Comparison of ENCODE assay signal across 8 cellular contexts in genomic region chr7:40015790-40016296, GRCh38.
DNase-seq lines count a peak whose midpoint lies in the region; ATAC-seq and TF ChIP-seq lines count a peak whose summit lies in the region.

No MANE protein-coding gene starts in this region.

- no peak for TF ChIP-seq POLR2A in esophagus squamous epithelium (IDR thresholded peaks at IDR 0.05)

- TF ChIP-seq CTCF in mammary epithelial cell (conservative IDR thresholded peaks at IDR 0.05 in 1 of 2, IDR thresholded peaks at IDR 0.05 in 1 of 2; ENCODE audit: extremely low read depth in 1 of 2, insufficient read depth in 1 of 2, low read depth in 1 of 2, low read length in 2 of 2), result no peak
- TF ChIP-seq CTCF in esophagus squamous epithelium (IDR thresholded peaks at IDR 0.05), result no peak
- no peak for TF ChIP-seq CTCF in tibial artery (IDR thresholded peaks at IDR 0.05)

- in situ Hi-C loops in mammary epithelial cell (cut with MboI; ENCODE audit: low sequenced_read_pairs in 2 of 2), result no loop called here

- ATAC-seq in GM18520 (IDR thresholded peaks at IDR 0.05; ENCODE audit: unreplicated experiment) (peak; percentile 85), HG02885 (IDR thresholded peaks at IDR 0.05; ENCODE audit: poor library complexity, unreplicated experiment) (peak; percentile 91)
- ATAC-seq in natural killer cell treated with Interleukin-12 subunit alpha and Interleukin-12 subunit beta and Interleukin-15 and Interleukin-18, amount 100 ng/mL, for 72 hours, result peak in 1 of 2 donors; percentile 49

- H3K36me3 Mint-ChIP-seq in natural killer cell treated with Interleukin-12 subunit alpha and Interleukin-12 subunit beta and Interleukin-15 and Interleukin-18, amount 100 ng/mL, for 72 hours, result no peaks in the 10 kb centered on the region

- no peak overlapping the region for H3K4me3 ChIP-seq in mammary epithelial cell (replicated peaks in 1 of 3; ENCODE audit: insufficient read depth in 1 of 3, low read depth in 2 of 3, low read length in 3 of 3)
- H3K4me3 ChIP-seq in esophagus squamous epithelium, result no peak overlapping the region
- no peak overlapping the region for H3K4me3 ChIP-seq in tibial artery

- DNase-seq in Ammon's horn (ENCODE audit: low spot score) (peak; percentile 56), NCI-H2107 treated with DMSO at 0.1 percent for 48 hours (lab: John Stamatoyannopoulos, UW; ENCODE audit: unreplicated experiment) (peak; percentile 21), mammary epithelial cell (peak; percentile 39), esophagus squamous epithelium (lab: John Stamatoyannopoulos, UW) (no peak), tibial artery (no peak)
- DNase-seq in natural killer cell treated with Interleukin-12 subunit alpha and Interleukin-12 subunit beta and Interleukin-15 and Interleukin-18, amount 100 ng/mL, for 72 hours (ENCODE audit: low spot score), result no peak

- no peak overlapping the region for H2AFZ ChIP-seq in mammary epithelial cell (ENCODE audit: low read depth, low read length)

- WGBS in mammary epithelial cell (ENCODE audit: low coverage, missing lambda C conversion rate), result 48% methylated on average over 4 of the region's 4 CpGs
- WGBS in esophagus squamous epithelium, 2 donors, result 22 to 31% methylated on average over 4 of the region's 4 CpGs

- no TSS peak for BruUV-seq in mammary epithelial cell (replicated peaks; lab: Mats Ljungman, UMichigan)

- H3K27me3 Mint-ChIP-seq in natural killer cell treated with Interleukin-12 subunit alpha and Interleukin-12 subunit beta and Interleukin-15 and Interleukin-18, amount 100 ng/mL, for 72 hours, result no peaks in the 10 kb centered on the region

- CTCF ChIA-PET in mammary epithelial cell (lab: Charles Lee; ENCODE audit: low non-redundant PET), result no interaction called here

- H3K27ac ChIP-seq in mammary epithelial cell (ENCODE audit: insufficient read depth, low read depth, low read length), result no peak overlapping the region
- H3K27ac ChIP-seq in esophagus squamous epithelium, result no peak overlapping the region
- no peak overlapping the region for H3K27ac ChIP-seq in tibial artery

- H3K27me3 ChIP-seq in mammary epithelial cell (ENCODE audit: insufficient read depth, low read length) (no peaks in the 10 kb centered on the region), esophagus squamous epithelium (no peaks in the 10 kb centered on the region), tibial artery (no peaks in the 10 kb centered on the region)

- H3K9me3 ChIP-seq in mammary epithelial cell (replicated peaks; ENCODE audit: insufficient read depth, low read length) (no peaks in the 10 kb centered on the region), esophagus squamous epithelium (no peaks in the 10 kb centered on the region), tibial artery (no peaks in the 10 kb centered on the region)

- H3K27ac Mint-ChIP-seq in natural killer cell treated with Interleukin-12 subunit alpha and Interleukin-12 subunit beta and Interleukin-15 and Interleukin-18, amount 100 ng/mL, for 72 hours, result peak overlapping the region; percentile 3 to 26

- no peak overlapping the region for H3K9ac ChIP-seq in mammary epithelial cell (ENCODE audit: insufficient read depth, low read length)

- no peak overlapping the region for H3K4me2 ChIP-seq in mammary epithelial cell (ENCODE audit: insufficient read depth, low read depth, low read length)

- H3K36me3 ChIP-seq in mammary epithelial cell (ENCODE audit: insufficient read depth, low read length) (peaks cover 7% of the 10 kb centered on the region), esophagus squamous epithelium (peaks cover 0 to 36% (median 0%) of the 10 kb centered on the region in 3 donors), tibial artery (peaks cover 0 to 11% (median 9%) of the 10 kb centered on the region in 3 donors)

- H3K4me3 Mint-ChIP-seq in natural killer cell treated with Interleukin-12 subunit alpha and Interleukin-12 subunit beta and Interleukin-15 and Interleukin-18, amount 100 ng/mL, for 72 hours, result no peak overlapping the region

- H4K20me1 ChIP-seq in mammary epithelial cell (ENCODE audit: insufficient read depth, low read length), result no peaks in the 10 kb centered on the region

- H3K4me1 ChIP-seq in mammary epithelial cell (ENCODE audit: insufficient read depth, low read length), result no peaks in the 10 kb centered on the region
- peaks cover 0 to 9% (median 5%) of the 10 kb centered on the region in 3 donors for H3K4me1 ChIP-seq in esophagus squamous epithelium
- peaks cover 0 to 11% (median 2%) of the 10 kb centered on the region in 4 donors for H3K4me1 ChIP-seq in tibial artery

- peaks cover 5% of the 10 kb centered on the region for H3K79me2 ChIP-seq in mammary epithelial cell (ENCODE audit: insufficient read depth, low read length)

- peaks cover 29 to 31% of the 10 kb centered on the region in 2 donors for H3K4me1 Mint-ChIP-seq in natural killer cell treated with Interleukin-12 subunit alpha and Interleukin-12 subunit beta and Interleukin-15 and Interleukin-18, amount 100 ng/mL, for 72 hours (ENCODE audit: low read depth in 2 of 2)

- intact Hi-C loops in mammary epithelial cell (cut with micrococcal nuclease), result no loop called here
- intact Hi-C loops in esophagus squamous epithelium (cut with DNase I), result no loop called here
- intact Hi-C loops in tibial artery (cut with DNase I; ENCODE audit: low total_unique reads), result no loop called here

- H3K9me3 Mint-ChIP-seq in natural killer cell treated with Interleukin-12 subunit alpha and Interleukin-12 subunit beta and Interleukin-15 and Interleukin-18, amount 100 ng/mL, for 72 hours, result no peaks in the 10 kb centered on the region

- dilution Hi-C loops in mammary epithelial cell (cut with HindIII; ENCODE audit: low sequenced_read_pairs), result no loop called here

Comparison
In these comparisons a context has a peak if more than half of its experiments do, and no peak if none do; other contexts are left out.
1. DNase-seq: peak in Ammon's horn (single experiment), NCI-H2107 treated with DMSO at 0.1 percent for 48 hours (single experiment) and mammary epithelial cell (single experiment); none in natural killer cell treated with Interleukin-12 subunit alpha and Interleukin-12 subunit beta and Interleukin-15 and Interleukin-18, amount 100 ng/mL, for 72 hours (single experiment), esophagus squamous epithelium (single experiment) and tibial artery (0 of 2).